ENCODE assay signal across 6 cellular contexts in genomic region chr12:50431656-50432055, GRCh38. TPM values are rescaled to one million over a fixed set of nuclear protein-coding genes. Genes with fewer than 3 reads are reported as not detected.
"Had no signal": no experiment of that assay in that cellular context is flagged by ENCODE, and none has a peak within 500 bp of the region (broad histone marks: within the 10 kb centered on the region; RNA-seq: fewer than 3 reads in every experiment).

No MANE protein-coding gene starts in this region.

RNA-seq across cellular contexts. Expression of gene FAM186A, which starts 35.2 kb away (rescaled TPM):
- total RNA-seq: GM23248, H4, H7, HepG2, HFFc6 had no signal
- polyA plus RNA-seq: GM23248, HepG2, IgD-negative memory B cell had no signal
